In genomic region chr13:83190020-83190419, GRCh38 we compare ENCODE assay signal across 20 cellular contexts.
"Had no signal": no experiment of that assay in that cellular context is flagged by ENCODE, and none has a peak within 500 bp of the region (broad histone marks: within the 10 kb centered on the region; RNA-seq: fewer than 3 reads in every experiment).

No MANE protein-coding gene starts in this region.

- H3K4me1 ChIP-seq: SJSA1 had no signal

- H3K4me3 ChIP-seq: SJSA1, SK-N-MC had no signal

- H3K36me3 ChIP-seq: SJSA1 had no signal

- FAIRE-seq: RCC 7860 had no signal

- H3K27me3 ChIP-seq: SJSA1 had no signal

- H3K27ac ChIP-seq: SJSA1, SK-N-MC had no signal

- DNase-seq: Karpas-422, KG1, MV-4-11, NCI-H1048, NCI-H1105, NCI-H1417, NCI-H1436 treated with DMSO at 0.1 percent for 48 hours, NCI-H1694, NCI-H187 treated with DMSO at 0.1 percent for 48 hours, NCI-H2029 treated with DMSO at 0.1 percent for 48 hours, NCI-H2171 treated with DMSO at 0.1 percent for 48 hours, NCI-H524, NCI-H526 treated with DMSO at 0.1 percent for 48 hours, NCI-H748 treated with DMSO at 0.1 percent for 48 hours, Right ventricle myocardium superior, RPMI8226, SIG-M5 had no signal
